20 cellular contexts compared by ENCODE assay signal in the genomic region with DNA sequence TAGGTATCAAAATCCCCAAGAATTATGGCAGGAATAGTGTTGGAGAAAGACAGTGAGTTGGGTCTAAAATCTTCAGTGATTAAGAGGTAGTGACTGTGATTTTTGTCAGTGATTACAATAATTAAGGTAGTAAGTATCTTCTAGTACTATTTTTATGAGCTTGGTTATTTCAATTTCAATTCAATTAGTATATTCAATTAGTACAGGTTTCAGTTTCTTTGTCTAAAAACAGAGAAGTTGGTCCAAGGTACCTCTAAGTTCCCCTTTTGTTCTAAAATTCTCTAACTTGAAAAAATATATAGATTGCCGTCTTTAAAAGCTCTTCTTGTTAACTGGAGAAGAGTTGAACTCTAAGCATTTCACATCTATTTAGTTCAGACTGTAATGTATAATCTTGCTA.
"Had no signal": no experiment of that assay in that cellular context is flagged by ENCODE, and none has a peak within 500 bp of the region (broad histone marks: within the 10 kb centered on the region; RNA-seq: fewer than 3 reads in every experiment).

No MANE protein-coding gene starts in this region.

- DNase-seq: effector CD4-positive, alpha-beta T cell; endodermal cell; erythroblast; foreskin keratinocyte; head of caudate nucleus; hippocampal formation; naive thymus-derived CD8-positive, alpha-beta T cell; psoas muscle; retina; stimulated activated CD4-positive, alpha-beta T cell treated with anti-CD3 and anti-CD28 coated beads, Interleukin-2, amount 100 ng/mL, for 24 hours; stimulated activated CD4-positive, alpha-beta T cell treated with anti-CD3 and anti-CD28 coated beads, Interleukin-4, amount 100 ng/mL, for 4 hours; stimulated activated naive CD4-positive, alpha-beta T cell; stomach; substantia nigra; transverse colon had no signal

- H3K9me3 ChIP-seq: neutrophil, psoas muscle, stomach, thoracic aorta, transverse colon had no signal

- H3K27me3 ChIP-seq: neutrophil, transverse colon had no signal

- FAIRE-seq: endothelial cell of umbilical vein had no signal

- H3K27ac ChIP-seq: coronary artery, foreskin keratinocyte, neutrophil, psoas muscle, stomach, thoracic aorta, transverse colon had no signal

- H3K4me1 ChIP-seq: foreskin keratinocyte, psoas muscle, stomach, transverse colon had no signal

- H3K36me3 ChIP-seq: neutrophil, stomach, thoracic aorta, transverse colon had no signal

- ATAC-seq: foreskin keratinocyte; naive thymus-derived CD8-positive, alpha-beta T cell; psoas muscle; sciatic nerve had no signal

- H3K4me3 ChIP-seq: coronary artery, psoas muscle, stomach, thoracic aorta, transverse colon had no signal
